In genomic region chr2:100381240-100381639, GRCh38 we compare ENCODE assay signal across 8 cellular contexts. TPM values are rescaled to one million over a fixed set of nuclear protein-coding genes. Genes with fewer than 3 reads are reported as not detected.
A peak's percentile ranks its signal among the peaks of the same experiment; 100 is the strongest.
DNase-seq lines count a peak whose midpoint lies in the region; ATAC-seq and TF ChIP-seq lines count a peak whose summit lies in the region.

No MANE protein-coding gene starts in this region.

- no TSS peak for BruUV-seq in IMR-90 (replicated peaks; lab: Mats Ljungman, UMichigan)
- no TSS peak for BruUV-seq in Panc1 (replicated peaks; lab: Mats Ljungman, UMichigan)

- 0% methylated on average over 1 of the region's 4 CpGs; no CpG with 5 or more reads in 1 of the 2 experiments for WGBS in IMR-90 (ENCODE audit: extremely low coverage in 2 of 2, insufficient read length in 1 of 2), 2 experiments

- no peak overlapping the region for H3K9ac ChIP-seq in IMR-90 (ENCODE audit: low read depth, low read length)

- POLR2A ChIA-PET in IMR-90 (lab: Charles Lee; ENCODE audit: unreplicated experiment): no interaction called here
- POLR2A ChIA-PET in Panc1 (lab: Charles Lee): no interaction called here

- H3K27me3 ChIP-seq in IMR-90 (ENCODE audit: control insufficient read depth, insufficient read depth, low read length) (peaks cover 38% of the 10 kb centered on the region), Panc1 (ENCODE audit: control insufficient read depth, insufficient read depth, low read length) (no peaks in the 10 kb centered on the region)

- H2BK5ac ChIP-seq in IMR-90 (ENCODE audit: low read depth, low read length, poor library complexity, severe bottlenecking): no peak overlapping the region

- H3K9me3 ChIP-seq in IMR-90 (ENCODE audit: control insufficient read depth, insufficient read depth, low read length) (no peaks in the 10 kb centered on the region), Panc1 (ENCODE audit: control insufficient read depth, insufficient read depth, low read depth, low read length) (no peaks in the 10 kb centered on the region)

- no peaks in the 10 kb centered on the region for H4K20me1 ChIP-seq in IMR-90 (ENCODE audit: insufficient read depth, low read length)

- no peak overlapping the region for H2AK9ac ChIP-seq in IMR-90 (replicated peaks; ENCODE audit: low read depth, low read length, poor library complexity)

- no peaks in the 10 kb centered on the region for H3K4me1 ChIP-seq in IMR-90 (ENCODE audit: control insufficient read depth, insufficient read depth, low read length)
- peaks cover 3% of the 10 kb centered on the region; the same call in 1 of the 2 replicates for H3K4me1 ChIP-seq in Panc1 (ENCODE audit: control insufficient read depth, insufficient read depth, low read length)

- H4K8ac ChIP-seq in IMR-90 (ENCODE audit: low read depth in 2 of 2, low read length in 2 of 2): no peak overlapping the region

- no peak overlapping the region for H3K23ac ChIP-seq in IMR-90 (ENCODE audit: low read depth, low read length)

- H3K56ac ChIP-seq in IMR-90 (ENCODE audit: extremely low read depth, insufficient read depth, low read length): no peak overlapping the region

- H4K5ac ChIP-seq in IMR-90 (ENCODE audit: low read depth, low read length): no peak overlapping the region

- no peaks in the 10 kb centered on the region for H3K36me3 ChIP-seq in IMR-90 (ENCODE audit: control insufficient read depth, insufficient read depth, low read length)
- no peaks in the 10 kb centered on the region for H3K36me3 ChIP-seq in Panc1 (ENCODE audit: control insufficient read depth, insufficient read depth, low read length)

- no peak overlapping the region for H3K18ac ChIP-seq in IMR-90 (ENCODE audit: low read depth, low read length)

- TF ChIP-seq CTCF in IMR-90 (conservative IDR thresholded peaks at IDR 0.05; ENCODE audit: low read depth, low read length): peak; percentile 93
- peak; percentile 91 for TF ChIP-seq CTCF in Panc1 (IDR thresholded peaks at IDR 0.05)
- peak; percentile 97 for TF ChIP-seq CTCF in fibroblast of pulmonary artery (IDR thresholded peaks at IDR 0.05; ENCODE audit: low read length, missing control alignments)

- no peak overlapping the region for H3K4ac ChIP-seq in IMR-90 (ENCODE audit: low read depth, low read length)

- no peak overlapping the region for H3K27ac ChIP-seq in IMR-90 (ENCODE audit: insufficient read depth, low read length)
- peak overlapping the region; percentile 34; the same call in 1 of the 2 replicates for H3K27ac ChIP-seq in Panc1 (ENCODE audit: low read length)

- no peak overlapping the region for H3K4me2 ChIP-seq in IMR-90 (ENCODE audit: low read depth, low read length)

- H4K91ac ChIP-seq in IMR-90 (ENCODE audit: insufficient read depth, low read depth, low read length): no peak overlapping the region

- no peak overlapping the region for H2AFZ ChIP-seq in IMR-90 (replicated peaks; ENCODE audit: low read length, poor library complexity)

- peak; percentile 87 for TF ChIP-seq RAD21 in IMR-90 (IDR thresholded peaks at IDR 0.05; ENCODE audit: low read length)

- ATAC-seq in GM18870 (IDR thresholded peaks at IDR 0.05; ENCODE audit: unreplicated experiment) (peak; percentile 80), IMR-90 (ENCODE audit: low read depth) (peak; percentile 89), Panc1 (peak; percentile 95)

- no peak overlapping the region for H2BK15ac ChIP-seq in IMR-90 (ENCODE audit: low read depth, low read length)

- dilution Hi-C loops in IMR-90 (cut with HindIII; ENCODE audit: low sequenced_read_pairs, unreplicated experiment): no loop called here

- DNase-seq in AG20443 (ENCODE audit: low spot score) (peak; percentile 71), IMR-90 (peak; percentile 76), Panc1 (ENCODE audit: low read depth, low spot score) (peak; percentile 82), fibroblast of pulmonary artery (ENCODE audit: low read depth) (peak; percentile 88), non-pigmented ciliary epithelial cell (ENCODE audit: low read depth) (peak; percentile 24), superior temporal gyrus (ENCODE audit: extremely low spot score) (peak; percentile 93)
- peak; percentile 54 for DNase-seq in activated T-cell treated with anti-CD3 and anti-CD28 coated beads, Interleukin-2, amount 50 U/mL, for 1 hour

- intact Hi-C loops in IMR-90 (cut with micrococcal nuclease): loop anchor here (1.0 to 10.0 kb wide), 2 partner anchors 118 to 806 kb away; no protein-coding TSS in a partner anchor
- intact Hi-C loops in Panc1 (cut with micrococcal nuclease; ENCODE audit: unreplicated experiment): loop anchor here (1.0 kb wide), 1 partner anchor 118 kb away; no protein-coding TSS in a partner anchor

- H2BK20ac ChIP-seq in IMR-90 (ENCODE audit: low read depth, low read length): no peak overlapping the region

- CTCF ChIA-PET in IMR-90 (lab: Yijun Ruan, JAX) (interaction anchor here (0.6 to 2.9 kb wide), 20 partner anchors 9 to 881 kb away, joined by 3 to 70 read pairs (median 4); no protein-coding TSS in a partner anchor), Panc1 (lab: Charles Lee) (interaction anchor here (0.6 to 1.8 kb wide), 8 partner anchors 12 to 981 kb away, joined by 3 to 29 read pairs (median 4); no protein-coding TSS in a partner anchor)

- in situ Hi-C loops in IMR-90 (cut with MboI; ENCODE audit: low sequenced_read_pairs): loop anchor here (5.0 to 25.0 kb wide), 3 partner anchors 119 to 844 kb away; no protein-coding TSS in a partner anchor
- in situ Hi-C loops in Panc1 (cut with HindIII; ENCODE audit: low pct_unique_long_range_greater_than_20kb, low sequenced_read_pairs): no loop called here

- no peak overlapping the region for H2AK5ac ChIP-seq in IMR-90 (ENCODE audit: low read depth, low read length)

- no peaks in the 10 kb centered on the region for H3K9me1 ChIP-seq in IMR-90 (ENCODE audit: insufficient read depth, low read length)

- H3K14ac ChIP-seq in IMR-90 (replicated peaks; ENCODE audit: low read depth, low read length): no peak overlapping the region

- no peak for TF ChIP-seq POLR2A in IMR-90 (IDR thresholded peaks at IDR 0.05; ENCODE audit: low read depth, low read length)

- H2BK120ac ChIP-seq in IMR-90 (ENCODE audit: low read depth, low read length): no peak overlapping the region

- H3K4me3 ChIP-seq in IMR-90 (ENCODE audit: insufficient read depth, low read depth, low read length) (no peak overlapping the region), Panc1 (ENCODE audit: low read depth in 2 of 2, low read length in 2 of 2) (no peak overlapping the region), fibroblast of pulmonary artery (replicated peaks; ENCODE audit: low read depth, low read length) (no peak overlapping the region)

- H3K79me1 ChIP-seq in IMR-90 (ENCODE audit: low read depth in 1 of 2, low read length in 2 of 2): no peaks in the 10 kb centered on the region

TF ChIP-seq in IMR-90, 13 proteins besides CTCF, POLR2A, EP300 and RAD21:
- no peak for TF ChIP-seq FOS (IDR thresholded peaks at IDR 0.05; ENCODE audit: low read depth, low read length)
- peak; percentile 89 for TF ChIP-seq SMC3 (IDR thresholded peaks at IDR 0.05; ENCODE audit: low read depth, low read length)
TF ChIP-seq in IMR-90: peak in this region for 1.

RNA-seq across cellular contexts. Expression of gene CHST10, which starts 36.2 kb away (rescaled TPM):
- 8.3 and 8.6 TPM in 2 replicates for total RNA-seq in IMR-90 (2012; rRNA removed)
- 6.4 and 6.9 TPM in 2 replicates for polyA plus RNA-seq in IMR-90 (2012; rRNA removed)
- polyA plus RNA-seq in IMR-90 (2012; cell fraction: cytosol; rRNA removed): 3.8 and 9.5 TPM in 2 replicates
- 6.1 and 9.1 TPM in 2 replicates for polyA plus RNA-seq in IMR-90 (2012; cell fraction: nucleus; rRNA removed; ENCODE audit: low replicate concordance)
- 22.0 TPM for total RNA-seq in Panc1 (2021; ENCODE audit: unreplicated experiment)
- polyA plus RNA-seq in Panc1 (2012; ENCODE audit: insufficient read length): 18.4 TPM

RNA-seq across cellular contexts. Expression of gene LONRF2, which starts 58.9 kb away (rescaled TPM):
- total RNA-seq in IMR-90 (2012; rRNA removed) (0.54 and 0.83 TPM in 2 replicates), Panc1 (2021; ENCODE audit: unreplicated experiment) (12.9 TPM)
- polyA plus RNA-seq in IMR-90 (2012; rRNA removed): 0.19 TPM in 2 replicates
- polyA plus RNA-seq in IMR-90 (2012; cell fraction: cytosol; rRNA removed): 0.05 and 0.06 TPM in 2 replicates
- 0.36 and 0.65 TPM in 2 replicates for polyA plus RNA-seq in IMR-90 (2012; cell fraction: nucleus; rRNA removed; ENCODE audit: low replicate concordance)
- 3.9 TPM for polyA plus RNA-seq in Panc1 (2012; ENCODE audit: insufficient read length)

Comparison
In these comparisons a context has a peak if more than half of its experiments do, and no peak if none do; other contexts are left out.
1. DNase-seq: peak in every context shown above with its lines; median percentile 93 in superior temporal gyrus; 88 in fibroblast of pulmonary artery; 82 in Panc1; 76 in IMR-90; 71 in AG20443; 54 in activated T-cell treated with anti-CD3 and anti-CD28 coated beads, Interleukin-2, amount 50 U/mL, for 1 hour; 24 in non-pigmented ciliary epithelial cell.